In genomic region chr17:75155191-75155601, GRCh38 we compare ENCODE assay signal across 9 cellular contexts. TPM values are rescaled to one million over a fixed set of nuclear protein-coding genes. Genes with fewer than 3 reads are reported as not detected.
DNase-seq lines count a peak whose midpoint lies in the region; ATAC-seq, FAIRE-seq and TF ChIP-seq lines count a peak whose summit lies in the region.
"Had no signal": no experiment of that assay in that cellular context is flagged by ENCODE, and none has a peak within 500 bp of the region (broad histone marks: within the 10 kb centered on the region; RNA-seq: fewer than 3 reads in every experiment).

No MANE protein-coding gene starts in this region.

- H3K27ac Mint-ChIP-seq in CD8-positive, alpha-beta memory T cell = peak overlapping the region in 5 of 8 donors; percentile 25 to 93 (median 78)
- H3K27ac Mint-ChIP-seq in natural killer cell treated with Interleukin-12 subunit alpha and Interleukin-12 subunit beta and Interleukin-15 and Interleukin-18, amount 100 ng/mL, for 72 hours = peak overlapping the region; percentile 67 to 82

- no peak overlapping the region for H3K4me3 ChIP-seq in CD8-positive, alpha-beta memory T cell (ENCODE audit: low read length)
- no peak overlapping the region for H3K4me3 ChIP-seq in bronchial epithelial cell (ENCODE audit: low read depth, low read length)

- intact Hi-C loops in head of caudate nucleus (cut with DNase I) = no loop called here

- ATAC-seq in natural killer cell treated with Interleukin-12 subunit alpha and Interleukin-12 subunit beta and Interleukin-15 and Interleukin-18, amount 100 ng/mL, for 72 hours = no peak

- H3K27me3 ChIP-seq in CD8-positive, alpha-beta memory T cell (ENCODE audit: insufficient read depth, low read length, poor library complexity, severe bottlenecking) = no peaks in the 10 kb centered on the region
- H3K27me3 ChIP-seq in bronchial epithelial cell (ENCODE audit: control insufficient read depth, insufficient read depth, low read length) = no peaks in the 10 kb centered on the region

- CTCF ChIA-PET in CD8-positive, alpha-beta memory T cell (lab: Charles Lee) = interaction anchor here (1.5 to 2.4 kb wide), 3 partner anchors 17 to 46 kb away, joined by 4 to 11 read pairs (median 7); no protein-coding TSS in a partner anchor

- H3K27ac ChIP-seq in CD8-positive, alpha-beta memory T cell (ENCODE audit: low read depth, low read length) = peak overlapping the region; percentile 73
- peak overlapping the region; percentile 93 for H3K27ac ChIP-seq in KOPT-K1 (ENCODE audit: low read depth, low read length, poor library complexity, severe bottlenecking)

- POLR2A ChIA-PET in CD8-positive, alpha-beta memory T cell (lab: Charles Lee) = interaction anchor here (0.6 to 1.9 kb wide), 7 partner anchors 23 to 301 kb away, joined by 3 to 8 read pairs (median 3); partner anchors contain the start of genes GGA3, MRPS7, NT5C and TMEM94

- peak overlapping the region in 4 of 7 donors; percentile 30 to 98 (median 88) for H3K4me3 Mint-ChIP-seq in CD8-positive, alpha-beta memory T cell
- peak overlapping the region; percentile 98 for H3K4me3 Mint-ChIP-seq in natural killer cell treated with Interleukin-12 subunit alpha and Interleukin-12 subunit beta and Interleukin-15 and Interleukin-18, amount 100 ng/mL, for 72 hours

- H3K36me3 Mint-ChIP-seq in CD8-positive, alpha-beta memory T cell = peaks cover 0 to 9% (median 0%) of the 10 kb centered on the region in 3 donors
- H3K36me3 Mint-ChIP-seq in natural killer cell treated with Interleukin-12 subunit alpha and Interleukin-12 subunit beta and Interleukin-15 and Interleukin-18, amount 100 ng/mL, for 72 hours = no peaks in the 10 kb centered on the region

- H3K27me3 Mint-ChIP-seq in CD8-positive, alpha-beta memory T cell = peaks cover 0 to 3% of the 10 kb centered on the region in 2 donors
- H3K27me3 Mint-ChIP-seq in natural killer cell treated with Interleukin-12 subunit alpha and Interleukin-12 subunit beta and Interleukin-15 and Interleukin-18, amount 100 ng/mL, for 72 hours = no peaks in the 10 kb centered on the region

- no peaks in the 10 kb centered on the region for H3K36me3 ChIP-seq in CD8-positive, alpha-beta memory T cell (ENCODE audit: insufficient read depth, low read length)
- H3K36me3 ChIP-seq in KOPT-K1 (ENCODE audit: insufficient read depth, low read length) (peaks cover 45% of the 10 kb centered on the region), bronchial epithelial cell (ENCODE audit: control insufficient read depth, insufficient read depth, low read length) (no peaks in the 10 kb centered on the region)

- peaks cover 20% of the 10 kb centered on the region for H3K4me1 ChIP-seq in CD8-positive, alpha-beta memory T cell (ENCODE audit: insufficient read depth, low read length)

- no peaks in the 10 kb centered on the region for H3K9me3 Mint-ChIP-seq in CD8-positive, alpha-beta memory T cell
- H3K9me3 Mint-ChIP-seq in natural killer cell treated with Interleukin-12 subunit alpha and Interleukin-12 subunit beta and Interleukin-15 and Interleukin-18, amount 100 ng/mL, for 72 hours = no peaks in the 10 kb centered on the region
- H3K9me3 Mint-ChIP-seq: T-helper 1 cell treated with Interleukin-12 subunit alpha and Interleukin-12 subunit beta and Interleukin-4 antibody, amounts not matched to agents 30 μg/mL and 1 μg/mL, for 36 hours had no signal

- no peak for TF ChIP-seq CTCF in bronchial epithelial cell (IDR thresholded peaks at IDR 0.05; ENCODE audit: insufficient read depth, low read length, severe bottlenecking)

- peaks cover 25 to 32% (median 28%) of the 10 kb centered on the region in 3 donors for H3K4me1 Mint-ChIP-seq in CD8-positive, alpha-beta memory T cell
- peaks cover 24 to 31% of the 10 kb centered on the region in 2 donors for H3K4me1 Mint-ChIP-seq in natural killer cell treated with Interleukin-12 subunit alpha and Interleukin-12 subunit beta and Interleukin-15 and Interleukin-18, amount 100 ng/mL, for 72 hours (ENCODE audit: low read depth in 2 of 2)

- H3K9me3 ChIP-seq in CD8-positive, alpha-beta memory T cell (ENCODE audit: low read length) = no peaks in the 10 kb centered on the region
- H3K9me3 ChIP-seq in KOPT-K1 (ENCODE audit: insufficient read depth, low read length, poor library complexity, severe bottlenecking) = no peaks in the 10 kb centered on the region

- no peak for FAIRE-seq in bronchial epithelial cell (lab: Jason Lieb, UNC)

- no peak for DNase-seq in CD8-positive, alpha-beta memory T cell
- DNase-seq in bronchial epithelial cell (ENCODE audit: low read depth) (peak; percentile 52), head of caudate nucleus (no peak), DMS 273 treated with DMSO at 0.1 percent for 48 hours (lab: John Stamatoyannopoulos, UW) (no peak), cortex of kidney (lab: John Stamatoyannopoulos, UW) (no peak), DMS153 treated with DMSO at 0.1 percent for 48 hours (lab: John Stamatoyannopoulos, UW; ENCODE audit: unreplicated experiment) (no peak)
- no peak for DNase-seq in natural killer cell treated with Interleukin-12 subunit alpha and Interleukin-12 subunit beta and Interleukin-15 and Interleukin-18, amount 100 ng/mL, for 72 hours (ENCODE audit: low spot score)

RNA-seq across cellular contexts. Expression of gene JPT1, which starts 0.9 kb away (rescaled TPM):
- total RNA-seq in CD8-positive, alpha-beta memory T cell = 100 to 1,000 TPM; 189 to 200 TPM
- 123 TPM for polyA plus RNA-seq in CD8-positive, alpha-beta memory T cell
- total RNA-seq in bronchial epithelial cell = 182 and 188 TPM in 2 replicates
- total RNA-seq in natural killer cell treated with Interleukin-12 subunit alpha and Interleukin-12 subunit beta and Interleukin-15 and Interleukin-18, amount 100 ng/mL, for 72 hours = 100 to 1,000 TPM; 219 to 351 TPM

RNA-seq across cellular contexts. Expression of gene NT5C, which starts 23.7 kb away (rescaled TPM):
- 10 to 100 TPM; 75.7 to 84.8 TPM for total RNA-seq in CD8-positive, alpha-beta memory T cell
- 42.3 TPM for polyA plus RNA-seq in CD8-positive, alpha-beta memory T cell
- total RNA-seq in bronchial epithelial cell = 47.0 and 57.1 TPM in 2 replicates
- total RNA-seq in natural killer cell treated with Interleukin-12 subunit alpha and Interleukin-12 subunit beta and Interleukin-15 and Interleukin-18, amount 100 ng/mL, for 72 hours = 10 to 100 TPM; 76.9 to 87.9 TPM

RNA-seq across cellular contexts. Expression of gene SUMO2, which starts 27.6 kb away (rescaled TPM):
- total RNA-seq in CD8-positive, alpha-beta memory T cell = 100 to 1,000 TPM; 653 to 687 TPM
- polyA plus RNA-seq in CD8-positive, alpha-beta memory T cell = 405 TPM
- 60.0 and 87.1 TPM in 2 replicates for total RNA-seq in bronchial epithelial cell
- total RNA-seq in natural killer cell treated with Interleukin-12 subunit alpha and Interleukin-12 subunit beta and Interleukin-15 and Interleukin-18, amount 100 ng/mL, for 72 hours = 100 to 1,000 TPM; 332 to 497 TPM

RNA-seq across cellular contexts. Expression of gene ARMC7, which starts 45.4 kb away (rescaled TPM):
- 10 to 100 TPM; 15.2 to 15.9 TPM for total RNA-seq in CD8-positive, alpha-beta memory T cell
- 4.0 TPM for polyA plus RNA-seq in CD8-positive, alpha-beta memory T cell
- 1.8 and 3.2 TPM in 2 replicates for total RNA-seq in bronchial epithelial cell
- 10 to 100 TPM; 13.3 to 13.7 TPM for total RNA-seq in natural killer cell treated with Interleukin-12 subunit alpha and Interleukin-12 subunit beta and Interleukin-15 and Interleukin-18, amount 100 ng/mL, for 72 hours

RNA-seq across cellular contexts. Expression of gene NUP85, which starts 50.3 kb away (rescaled TPM):
- total RNA-seq in CD8-positive, alpha-beta memory T cell = 100 to 1,000 TPM; 147 to 152 TPM
- polyA plus RNA-seq in CD8-positive, alpha-beta memory T cell = 39.0 TPM
- total RNA-seq in bronchial epithelial cell = 21.4 and 22.4 TPM in 2 replicates
- 100 to 1,000 TPM in 1 of 2 donors, 10 to 100 TPM in 1; 94.1 to 202 TPM for total RNA-seq in natural killer cell treated with Interleukin-12 subunit alpha and Interleukin-12 subunit beta and Interleukin-15 and Interleukin-18, amount 100 ng/mL, for 72 hours
